In genomic region chr20:39049684-39050554, GRCh38 we compare ENCODE assay signal across 8 cellular contexts.
DNase-seq lines count a peak whose midpoint lies in the region; ATAC-seq and TF ChIP-seq lines count a peak whose summit lies in the region.

No MANE protein-coding gene starts in this region.

- no peaks in the 10 kb centered on the region for H3K9me3 Mint-ChIP-seq in activated T-cell treated with anti-CD3 and anti-CD28 coated beads, Interleukin-2, amount 50 U/mL, for 72 hours
- H3K9me3 Mint-ChIP-seq in naive thymus-derived CD4-positive, alpha-beta T cell = no peaks in the 10 kb centered on the region
- H3K9me3 Mint-ChIP-seq in stimulated activated naive B cell treated with anti-CD40 and anti-IgM and Interleukin-4, amounts not matched to agents 10 μg/mL and 1 μg/mL and 100 μg/mL, for 72 hours = no peaks in the 10 kb centered on the region

- H3K4me2 ChIP-seq in fibroblast of lung (ENCODE audit: extremely low read depth, insufficient read depth, low read length) = peak overlapping the region; percentile 96

- peak overlapping the region; percentile 47 to 68 (median 66) for H3K4me3 ChIP-seq in fibroblast of lung (replicated peaks in 1 of 4; ENCODE audit: control extremely low read depth in 1 of 4, insufficient read depth in 1 of 4, low read depth in 3 of 4, low read length in 4 of 4)
- peak overlapping the region; percentile 76 for H3K4me3 ChIP-seq in naive thymus-derived CD4-positive, alpha-beta T cell (ENCODE audit: low read length)

- peak overlapping the region; percentile 41 for H3K9ac ChIP-seq in fibroblast of lung (ENCODE audit: insufficient read depth, low read length)

- H3K4me1 ChIP-seq in fibroblast of lung (ENCODE audit: control insufficient read depth, extremely low read depth, insufficient read depth, low read length) = no peaks in the 10 kb centered on the region
- H3K4me1 ChIP-seq in naive thymus-derived CD4-positive, alpha-beta T cell (ENCODE audit: control insufficient read depth in 2 of 2, insufficient read depth in 2 of 2, low read length in 2 of 2) = peaks cover 9% of the 10 kb centered on the region in 2 donors

- H4K20me1 ChIP-seq in fibroblast of lung (ENCODE audit: control insufficient read depth, extremely low read depth, insufficient read depth, low read length) = no peaks in the 10 kb centered on the region

- CTCF ChIA-PET in naive thymus-derived CD4-positive, alpha-beta T cell (lab: Charles Lee) = interaction anchor here (0.6 to 5.0 kb wide), 16 partner anchors 11 to 1918 kb away, joined by 3 to 100 read pairs (median 4); partner anchors contain the start of gene FAM83D

- no peaks in the 10 kb centered on the region for H3K27me3 ChIP-seq in fibroblast of lung (ENCODE audit: control insufficient read depth, insufficient read depth, low read length)
- H3K27me3 ChIP-seq in naive thymus-derived CD4-positive, alpha-beta T cell (ENCODE audit: control insufficient read depth in 2 of 2, insufficient read depth in 2 of 2, low read length in 2 of 2) = no peaks in the 10 kb centered on the region

- TF ChIP-seq CTCF in fibroblast of lung (conservative IDR thresholded peaks at IDR 0.05 in 1 of 2, IDR thresholded peaks at IDR 0.05 in 1 of 2; ENCODE audit: low read depth in 1 of 2, low read length in 2 of 2) = peak; percentile 81 to 95

- peak overlapping the region; percentile 97 for H2AFZ ChIP-seq in fibroblast of lung (ENCODE audit: low read length)

- peaks cover 7% of the 10 kb centered on the region for H3K4me1 Mint-ChIP-seq in activated T-cell treated with anti-CD3 and anti-CD28 coated beads, Interleukin-2, amount 50 U/mL, for 72 hours (ENCODE audit: low read depth)
- H3K4me1 Mint-ChIP-seq in naive thymus-derived CD4-positive, alpha-beta T cell = peaks cover 0 to 12% (median 7%) of the 10 kb centered on the region in 7 donors
- peaks cover 7 to 14% of the 10 kb centered on the region in 2 donors for H3K4me1 Mint-ChIP-seq in stimulated activated naive B cell treated with anti-CD40 and anti-IgM and Interleukin-4, amounts not matched to agents 10 μg/mL and 1 μg/mL and 100 μg/mL, for 72 hours

- peak; percentile 75 for DNase-seq in COLO668 (lab: John Stamatoyannopoulos, UW; ENCODE audit: unreplicated experiment)
- peak; percentile 67 for DNase-seq in HT1080 (ENCODE audit: low read depth)
- peak; percentile 77 to 84 for DNase-seq in activated T-cell treated with anti-CD3 and anti-CD28 coated beads, Interleukin-2, amount 50 U/mL, for 72 hours
- peak; percentile 59 to 62 for DNase-seq in fibroblast of lung (ENCODE audit: low read depth in 2 of 2)
- DNase-seq in naive thymus-derived CD4-positive, alpha-beta T cell = peak; percentile 62 to 89 (median 78)
- DNase-seq in stimulated activated naive B cell treated with anti-CD40 and anti-IgM and Interleukin-4, amounts not matched to agents 10 μg/mL and 1 μg/mL and 100 μg/mL, for 72 hours = peak; percentile 72

- H3K36me3 ChIP-seq in fibroblast of lung (ENCODE audit: control insufficient read depth, insufficient read depth, low read length) = no peaks in the 10 kb centered on the region
- no peaks in the 10 kb centered on the region for H3K36me3 ChIP-seq in naive thymus-derived CD4-positive, alpha-beta T cell (ENCODE audit: control insufficient read depth in 2 of 3, insufficient read depth in 3 of 3, low read length in 3 of 3)

- POLR2A ChIA-PET in naive thymus-derived CD4-positive, alpha-beta T cell (lab: Charles Lee) = interaction anchor here (0.8 to 1.4 kb wide), 2 partner anchors 22 to 407 kb away, joined by 3 to 4 read pairs; no protein-coding TSS in a partner anchor

- intact Hi-C loops in naive thymus-derived CD4-positive, alpha-beta T cell (cut with micrococcal nuclease) = loop anchor here (1.0 to 5.0 kb wide), 5 partner anchors 31 to 1913 kb away; partner anchors contain the start of genes ACTR5 (in 1 of the 2) and DHX35 (in 1 of the 2)

- H3K36me3 Mint-ChIP-seq in activated T-cell treated with anti-CD3 and anti-CD28 coated beads, Interleukin-2, amount 50 U/mL, for 72 hours (ENCODE audit: insufficient read depth in 2 of 2) = no peaks in the 10 kb centered on the region
- H3K36me3 Mint-ChIP-seq in naive thymus-derived CD4-positive, alpha-beta T cell = no peaks in the 10 kb centered on the region
- H3K36me3 Mint-ChIP-seq in stimulated activated naive B cell treated with anti-CD40 and anti-IgM and Interleukin-4, amounts not matched to agents 10 μg/mL and 1 μg/mL and 100 μg/mL, for 72 hours = no peaks in the 10 kb centered on the region

- H3K79me2 ChIP-seq in fibroblast of lung (ENCODE audit: control insufficient read depth, insufficient read depth, low read length) = no peaks in the 10 kb centered on the region

- ATAC-seq in GM19452 (IDR thresholded peaks at IDR 0.05; ENCODE audit: unreplicated experiment) = peak; percentile 83
- peak; percentile 85 to 87 for ATAC-seq in activated T-cell treated with anti-CD3 and anti-CD28 coated beads, Interleukin-2, amount 50 U/mL, for 72 hours (replicated peaks in 1 of 2)
- peak; percentile 89 for ATAC-seq in naive thymus-derived CD4-positive, alpha-beta T cell
- ATAC-seq in stimulated activated naive B cell treated with anti-CD40 and anti-IgM and Interleukin-4, amounts not matched to agents 10 μg/mL and 1 μg/mL and 100 μg/mL, for 72 hours (replicated peaks) = peak; percentile 88 to 91

- H3K9me3 ChIP-seq in fibroblast of lung (ENCODE audit: control insufficient read depth, insufficient read depth, low read depth, low read length) = no peaks in the 10 kb centered on the region
- H3K9me3 ChIP-seq in naive thymus-derived CD4-positive, alpha-beta T cell (ENCODE audit: control insufficient read depth in 2 of 3, low read length in 3 of 3) = no peaks in the 10 kb centered on the region

- H3K4me3 Mint-ChIP-seq in activated T-cell treated with anti-CD3 and anti-CD28 coated beads, Interleukin-2, amount 50 U/mL, for 72 hours = peak overlapping the region; percentile 81 to 89
- peak overlapping the region; percentile 79 to 96 (median 89) for H3K4me3 Mint-ChIP-seq in naive thymus-derived CD4-positive, alpha-beta T cell
- H3K4me3 Mint-ChIP-seq in stimulated activated naive B cell treated with anti-CD40 and anti-IgM and Interleukin-4, amounts not matched to agents 10 μg/mL and 1 μg/mL and 100 μg/mL, for 72 hours = peak overlapping the region; percentile 88 to 91

- peak overlapping the region; percentile 21 for H3K27ac ChIP-seq in fibroblast of lung (ENCODE audit: insufficient read depth, low read length)
- peak overlapping the region; percentile 32 for H3K27ac ChIP-seq in naive thymus-derived CD4-positive, alpha-beta T cell (ENCODE audit: low read depth, low read length)

- no peaks in the 10 kb centered on the region for H3K27me3 Mint-ChIP-seq in activated T-cell treated with anti-CD3 and anti-CD28 coated beads, Interleukin-2, amount 50 U/mL, for 72 hours (ENCODE audit: low read depth)
- peaks cover 0 to 16% (median 0%) of the 10 kb centered on the region in 5 donors for H3K27me3 Mint-ChIP-seq in naive thymus-derived CD4-positive, alpha-beta T cell
- H3K27me3 Mint-ChIP-seq in stimulated activated naive B cell treated with anti-CD40 and anti-IgM and Interleukin-4, amounts not matched to agents 10 μg/mL and 1 μg/mL and 100 μg/mL, for 72 hours = peaks cover 5 to 17% of the 10 kb centered on the region in 2 donors

- no peak overlapping the region for H3K27ac Mint-ChIP-seq in activated T-cell treated with anti-CD3 and anti-CD28 coated beads, Interleukin-2, amount 50 U/mL, for 72 hours
- H3K27ac Mint-ChIP-seq in naive thymus-derived CD4-positive, alpha-beta T cell = peak overlapping the region; percentile 60 to 84 (median 79)
- H3K27ac Mint-ChIP-seq in stimulated activated naive B cell treated with anti-CD40 and anti-IgM and Interleukin-4, amounts not matched to agents 10 μg/mL and 1 μg/mL and 100 μg/mL, for 72 hours = peak overlapping the region; percentile 92

TF ChIP-seq in PFSK-1, 5 proteins besides CTCF, POLR2A, EP300 and RAD21:
- TF ChIP-seq POLR2AphosphoS5 (IDR thresholded peaks at IDR 0.05; ENCODE audit: low read depth, low read length) (no peak), FOXP2 (optimal IDR thresholded peaks at IDR 0.05; ENCODE audit: borderline replicate concordance, extremely low read depth, extremely low read length, insufficient read depth) (peak; percentile 75), SIN3A (IDR thresholded peaks at IDR 0.05; ENCODE audit: borderline replicate concordance, insufficient read depth, low read length) (no peak), REST (IDR thresholded peaks at IDR 0.05; ENCODE audit: insufficient read depth in 1 of 2, low read depth in 2 of 2, low read length in 2 of 2) (no peak)

Comparison
In these comparisons a context has a peak if more than half of its experiments do, and no peak if none do; other contexts are left out.
1. Peak in every context shown above with its lines: DNase-seq, ATAC-seq, H3K4me3 ChIP-seq and H3K27ac ChIP-seq.